ENCODE assay signal across 10 cellular contexts in genomic region chr5:76586531-76586930, GRCh38.
"Had no signal": no experiment of that assay in that cellular context is flagged by ENCODE, and none has a peak within 500 bp of the region (broad histone marks: within the 10 kb centered on the region; RNA-seq: fewer than 3 reads in every experiment).

No MANE protein-coding gene starts in this region.

- H3K9me3 Mint-ChIP-seq: GM23338, H9, HFFc6 had no signal

- H3K4me3 Mint-ChIP-seq: GM23338, H9, HFFc6 had no signal

- DNase-seq: H9, HCEC 1CT, HFFc6, IMR-90, KG1 had no signal

- ATAC-seq: GM23338, K562 had no signal

- FAIRE-seq: H1, H54, HTR-8/SVneo, K562 had no signal

- H3K27ac Mint-ChIP-seq: GM23338, H9, HFFc6 had no signal

- H3K4me3 ChIP-seq: GM23338, K562 had no signal
